In genomic region chr11:120208012-120208441, GRCh38 we compare ENCODE assay signal across 1 cellular context.
TF ChIP-seq lines count a peak whose summit lies in the region.

No MANE protein-coding gene starts in this region.

TF ChIP-seq in HepG2, 621 proteins besides CTCF, POLR2A, EP300 and RAD21 (continued from another document and continues in another):
- TF ChIP-seq CEBPB (IDR thresholded peaks at IDR 0.05; ENCODE audit: borderline replicate concordance, low read depth, low read length) (peak; percentile 77), HDAC1 (CRISPR knock-in tag; IDR thresholded peaks at IDR 0.05) (peak; percentile 62), TFE3 (CRISPR knock-in tag; IDR thresholded peaks at IDR 0.05) (0 out of 2 replicates have a peak, but pooled peaks have one; percentile 13), SAFB2 (CRISPR knock-in tag; IDR thresholded peaks at IDR 0.05; ENCODE audit: borderline replicate concordance, low read depth) (no peak), ZBTB37 (CRISPR knock-in tag; IDR thresholded peaks at IDR 0.05) (no peak), ZFP62 (CRISPR knock-in tag; IDR thresholded peaks at IDR 0.05) (no peak), THAP11 (CRISPR knock-in tag; IDR thresholded peaks at IDR 0.05) (peak; percentile 65), MXD3 (CRISPR knock-in tag; IDR thresholded peaks at IDR 0.05) (no peak), ZNF343 (CRISPR knock-in tag; IDR thresholded peaks at IDR 0.05) (0 out of 2 replicates have a peak, but pooled peaks have one; percentile 87), ZNF121 (CRISPR knock-in tag; IDR thresholded peaks at IDR 0.05) (0 out of 2 replicates have a peak, but pooled peaks have one; percentile 47), PLRG1 (conservative IDR thresholded peaks at IDR 0.05) (no peak), ZNF841 (CRISPR knock-in tag; IDR thresholded peaks at IDR 0.05; ENCODE audit: borderline replicate concordance) (no peak), TERF1 (CRISPR knock-in tag; IDR thresholded peaks at IDR 0.05) (no peak), ZSCAN25 (CRISPR knock-in tag; IDR thresholded peaks at IDR 0.05) (0 out of 2 replicates have a peak, but pooled peaks have one; percentile 21), AGO1 (IDR thresholded peaks at IDR 0.05; ENCODE audit: low read depth, low read length, poor library complexity, severe bottlenecking) (no peak), SOX5 (CRISPR knock-in tag; IDR thresholded peaks at IDR 0.05; ENCODE audit: borderline replicate concordance) (peak; percentile 41; the same call in 1 of the 2 replicates), ZNF512B (CRISPR knock-in tag; IDR thresholded peaks at IDR 0.05; ENCODE audit: borderline replicate concordance) (no peak), RBFOX2 (IDR thresholded peaks at IDR 0.05; ENCODE audit: low read depth, low read length) (no peak), FLYWCH1 (CRISPR knock-in tag; IDR thresholded peaks at IDR 0.05) (no peak), ARNT2 (CRISPR knock-in tag; IDR thresholded peaks at IDR 0.05; ENCODE audit: low read depth) (no peak), ADNP (CRISPR knock-in tag; IDR thresholded peaks at IDR 0.05) (no peak), SRSF9 (IDR thresholded peaks at IDR 0.05; ENCODE audit: borderline replicate concordance, insufficient read depth, low read depth, low read length, poor library complexity, severe bottlenecking) (no peak), ZNF737 (CRISPR knock-in tag; IDR thresholded peaks at IDR 0.05; ENCODE audit: borderline replicate concordance) (no peak), SP5 (CRISPR knock-in tag; IDR thresholded peaks at IDR 0.05; ENCODE audit: borderline replicate concordance, low read depth) (no peak), KLF16 (CRISPR knock-in tag; IDR thresholded peaks at IDR 0.05) (no peak), FOXA1 (IDR thresholded peaks at IDR 0.05) (no peak), FOXA1 (CRISPR knock-in tag; IDR thresholded peaks at IDR 0.05) (no peak; the same call in 1 of the 2 replicates), ZNF18 (CRISPR knock-in tag; IDR thresholded peaks at IDR 0.05; ENCODE audit: insufficient replicate concordance) (no peak), ZSCAN30 (CRISPR knock-in tag; IDR thresholded peaks at IDR 0.05) (no peak), ZNF354B (CRISPR knock-in tag; IDR thresholded peaks at IDR 0.05) (no peak), ZFP91 (CRISPR knock-in tag; IDR thresholded peaks at IDR 0.05; ENCODE audit: borderline replicate concordance) (no peak; the same call in 1 of the 2 replicates), ZFP1 (CRISPR knock-in tag; IDR thresholded peaks at IDR 0.05) (peak; percentile 32; the same call in 1 of the 2 replicates), ZNF24 (IDR thresholded peaks at IDR 0.05) (no peak), ZNF605 (CRISPR knock-in tag; IDR thresholded peaks at IDR 0.05) (no peak), EEA1 (CRISPR knock-in tag; IDR thresholded peaks at IDR 0.05; ENCODE audit: borderline replicate concordance) (no peak), HMGXB3 (CRISPR knock-in tag; IDR thresholded peaks at IDR 0.05; ENCODE audit: borderline replicate concordance) (no peak), ZNF564 (CRISPR knock-in tag; IDR thresholded peaks at IDR 0.05) (no peak), MLX (CRISPR knock-in tag; IDR thresholded peaks at IDR 0.05) (no peak), ELK4 (CRISPR knock-in tag; IDR thresholded peaks at IDR 0.05; ENCODE audit: borderline replicate concordance) (no peak), ZNF512 (CRISPR knock-in tag; IDR thresholded peaks at IDR 0.05) (no peak), ZNF292 (CRISPR knock-in tag; IDR thresholded peaks at IDR 0.05; ENCODE audit: borderline replicate concordance, low read depth) (peak; percentile 79; the same call in 1 of the 2 replicates)
